24 cellular contexts compared by ENCODE assay signal in the genomic region with DNA sequence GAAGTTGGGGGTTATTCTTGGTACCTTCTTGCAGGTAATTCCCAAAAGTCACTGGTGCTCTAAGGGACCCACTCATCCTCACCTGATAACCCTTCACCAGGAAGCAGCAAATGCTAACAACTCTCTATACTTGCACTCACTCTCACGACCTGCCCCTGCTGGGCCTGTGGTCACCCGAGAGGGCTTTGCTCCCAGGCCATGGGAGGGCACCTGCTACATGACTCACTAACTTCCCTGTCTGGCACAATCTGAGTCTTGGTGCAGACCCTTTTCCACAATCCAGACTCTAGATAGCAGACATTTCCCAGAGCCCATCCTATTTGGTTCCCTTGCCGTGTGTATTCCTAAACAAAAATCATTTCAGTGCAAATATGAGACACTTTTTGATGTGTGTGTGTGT.
DNase-seq lines count a peak whose midpoint lies in the region; ATAC-seq, FAIRE-seq and TF ChIP-seq lines count a peak whose summit lies in the region.
"Had no signal": no experiment of that assay in that cellular context is flagged by ENCODE, and none has a peak within 500 bp of the region (broad histone marks: within the 10 kb centered on the region; RNA-seq: fewer than 3 reads in every experiment).

No MANE protein-coding gene starts in this region.

- H3K9me3 ChIP-seq in RWPE2 (ENCODE audit: severe bottlenecking) (no peaks in the 10 kb centered on the region), keratinocyte (ENCODE audit: control insufficient read depth, low read depth, low read length) (peaks cover 6% of the 10 kb centered on the region)
- H3K9me3 ChIP-seq: SK-N-SH had no signal

- no peaks in the 10 kb centered on the region for H3K36me3 Mint-ChIP-seq in progenitor cell of endocrine pancreas (ENCODE audit: insufficient read depth)
- H3K36me3 Mint-ChIP-seq: CD14-positive monocyte had no signal

- peak overlapping the region; percentile 81 for H3K9ac ChIP-seq in keratinocyte (ENCODE audit: control insufficient read depth, extremely low read depth, insufficient read depth, low read length)
- H3K9ac ChIP-seq: SK-N-SH had no signal

- no peak overlapping the region for H3K4me2 ChIP-seq in keratinocyte (ENCODE audit: control insufficient read depth, extremely low read depth, insufficient read depth, low read depth, low read length)
- H3K4me2 ChIP-seq: GM23338, PC-9, SK-N-SH had no signal

- H3K4me1 ChIP-seq in RWPE2 (ENCODE audit: insufficient read depth, poor library complexity, severe bottlenecking) (peaks cover 20% of the 10 kb centered on the region), keratinocyte (ENCODE audit: control insufficient read depth, extremely low read depth, insufficient read depth, low read length) (peaks cover 30% of the 10 kb centered on the region)

- H2AFZ ChIP-seq in keratinocyte (ENCODE audit: control insufficient read depth, low read length), result no peak overlapping the region
- H2AFZ ChIP-seq: GM23338, PC-9 had no signal

- H3K36me3 ChIP-seq in RWPE2 (ENCODE audit: low read depth) (no peaks in the 10 kb centered on the region), keratinocyte (ENCODE audit: control insufficient read depth in 2 of 2, extremely low read depth in 1 of 2, insufficient read depth in 2 of 2, low read length in 2 of 2) (no peaks in the 10 kb centered on the region)

- H3K27me3 ChIP-seq in RWPE2 (ENCODE audit: insufficient read depth, poor library complexity, severe bottlenecking), result no peaks in the 10 kb centered on the region
- H3K27me3 ChIP-seq in keratinocyte (ENCODE audit: control insufficient read depth, extremely low read depth, insufficient read depth, low read length), result no peaks in the 10 kb centered on the region

- no peaks in the 10 kb centered on the region for H3K9me3 Mint-ChIP-seq in progenitor cell of endocrine pancreas (ENCODE audit: low read depth)
- H3K9me3 Mint-ChIP-seq: GM23338 had no signal

- TF ChIP-seq CTCF in RWPE2 (IDR thresholded peaks at IDR 0.05; ENCODE audit: poor library complexity, severe bottlenecking) (no peak), keratinocyte (optimal IDR thresholded peaks at IDR 0.05 in 1 of 3, IDR thresholded peaks at IDR 0.05 in 1 of 3, conservative IDR thresholded peaks at IDR 0.05 in 1 of 3; ENCODE audit: extremely low read depth in 1 of 3, insufficient read depth in 2 of 3, low read length in 3 of 3) (no peak), progenitor cell of endocrine pancreas (IDR thresholded peaks at IDR 0.05; ENCODE audit: unreplicated experiment) (no peak)

- no peaks in the 10 kb centered on the region for H3K9me1 ChIP-seq in keratinocyte (ENCODE audit: control insufficient read depth, extremely low read depth, insufficient read depth, low read length)

- H4K20me1 ChIP-seq in keratinocyte (ENCODE audit: control insufficient read depth, extremely low read depth, insufficient read depth, low read length), result no peaks in the 10 kb centered on the region

- FAIRE-seq in keratinocyte (lab: Jason Lieb, UNC), result no peak
- FAIRE-seq: G401.6, GM12878 had no signal

- H3K27ac Mint-ChIP-seq in progenitor cell of endocrine pancreas, result peak overlapping the region; percentile 63
- H3K27ac Mint-ChIP-seq: CD14-positive monocyte, GM23338 had no signal

- no peaks in the 10 kb centered on the region for H3K79me2 ChIP-seq in keratinocyte (ENCODE audit: control insufficient read depth, insufficient read depth, low read length)

- dilution Hi-C loops in keratinocyte (cut with MboI; ENCODE audit: extremely low pct_ligation_motif_present, low sequenced_read_pairs), result no loop called here

- no peaks in the 10 kb centered on the region for H3K27me3 Mint-ChIP-seq in progenitor cell of endocrine pancreas

- H3K4me3 ChIP-seq in RWPE2 (ENCODE audit: severe bottlenecking) (no peak overlapping the region), keratinocyte (ENCODE audit: control insufficient read depth in 2 of 3, extremely low read depth in 1 of 3, insufficient read depth in 2 of 3, low read depth in 1 of 3, low read length in 3 of 3) (no peak overlapping the region)
- H3K4me3 ChIP-seq: GM12878, GM23338, PC-9 had no signal

- DNase-seq in ELR (ENCODE audit: low read depth) (peak; percentile 6), RWPE2 (ENCODE audit: low spot score) (no peak), keratinocyte (ENCODE audit: low read depth, low spot score) (no peak), progenitor cell of endocrine pancreas (ENCODE audit: low spot score, unreplicated experiment) (no peak), EL (no peak)
- DNase-seq: COR-L47, DMS53, KBM-7, NCI-H1092, NCI-H146, NCI-H2081 treated with DMSO at 0.1 percent for 48 hours, NCI-H510A treated with DMSO at 0.1 percent for 48 hours, NCI-H82, PC-9, SK-N-SH had no signal

- H3K4me1 Mint-ChIP-seq in progenitor cell of endocrine pancreas (ENCODE audit: low read depth), result no peaks in the 10 kb centered on the region
- H3K4me1 Mint-ChIP-seq: CD14-positive monocyte, GM23338 had no signal

- no peak overlapping the region for H3K4me3 Mint-ChIP-seq in progenitor cell of endocrine pancreas (ENCODE audit: low read depth)
- H3K4me3 Mint-ChIP-seq: CD14-positive monocyte, GM23338 had no signal

- ATAC-seq in RWPE2 (ENCODE audit: low read depth) (no peak), GM21737 (IDR thresholded peaks at IDR 0.05; ENCODE audit: unreplicated experiment) (no peak), GM19463 (IDR thresholded peaks at IDR 0.05; ENCODE audit: unreplicated experiment) (no peak), HG03439 (IDR thresholded peaks at IDR 0.05; ENCODE audit: unreplicated experiment) (no peak)
- ATAC-seq: GM12878, HCT116, Right ventricle myocardium inferior had no signal

- H3K27ac ChIP-seq in RWPE2 (ENCODE audit: poor library complexity, severe bottlenecking), result peak overlapping the region; percentile 98
- H3K27ac ChIP-seq in keratinocyte (ENCODE audit: control insufficient read depth, insufficient read depth, low read length), result peak overlapping the region; percentile 98
- H3K27ac ChIP-seq: PC-9 had no signal
